ENCODE assay signal across 20 cellular contexts in genomic region chr2:182758379-182758778, GRCh38.
"Had no signal": no experiment of that assay in that cellular context is flagged by ENCODE, and none has a peak within 500 bp of the region (broad histone marks: within the 10 kb centered on the region; RNA-seq: fewer than 3 reads in every experiment).

No MANE protein-coding gene starts in this region.

- H3K4me3 ChIP-seq: coronary artery, gastrocnemius medialis, left lung, prostate gland, right atrium auricular region, sigmoid colon, stomach, thyroid gland had no signal

- H3K27ac Mint-ChIP-seq: naive thymus-derived CD4-positive, alpha-beta T cell; nephron; stimulated activated effector memory CD8-positive, alpha-beta T cell treated with anti-CD3 and anti-CD28 coated beads, Interleukin-12 subunit alpha, Interleukin-12 subunit beta, amount 100 ng/mL, for 72 hours had no signal

- H3K27me3 Mint-ChIP-seq: naive thymus-derived CD4-positive, alpha-beta T cell had no signal

- H3K4me1 Mint-ChIP-seq: nephron had no signal

- ATAC-seq: gastrocnemius medialis; left cardiac atrium; left lung; naive thymus-derived CD4-positive, alpha-beta T cell; stimulated activated effector memory CD8-positive, alpha-beta T cell treated with anti-CD3 and anti-CD28 coated beads, Interleukin-12 subunit alpha, Interleukin-12 subunit beta, amount 100 ng/mL, for 72 hours had no signal

- H3K4me1 ChIP-seq: left lung, prostate gland, thyroid gland had no signal

- H3K36me3 ChIP-seq: prostate gland had no signal

- H3K4me3 Mint-ChIP-seq: naive thymus-derived CD4-positive, alpha-beta T cell; nephron; stimulated activated effector memory CD8-positive, alpha-beta T cell treated with anti-CD3 and anti-CD28 coated beads, Interleukin-12 subunit alpha, Interleukin-12 subunit beta, amount 100 ng/mL, for 72 hours had no signal

- H3K27ac ChIP-seq: coronary artery, gastrocnemius medialis, left lung, prostate gland, right atrium auricular region, sigmoid colon, stomach, thyroid gland had no signal

- H3K9me3 Mint-ChIP-seq: naive thymus-derived CD4-positive, alpha-beta T cell; nephron; stimulated activated effector memory CD8-positive, alpha-beta T cell treated with anti-CD3 and anti-CD28 coated beads, Interleukin-12 subunit alpha, Interleukin-12 subunit beta, amount 100 ng/mL, for 72 hours had no signal

- DNase-seq: gastrocnemius medialis; head of caudate nucleus; left cardiac atrium; left lung; mesendoderm; midbrain; naive thymus-derived CD4-positive, alpha-beta T cell; nucleus accumbens; sigmoid colon; stimulated activated CD4-positive, alpha-beta T cell treated with anti-CD3 and anti-CD28 coated beads, Interleukin-2, amount 100 ng/mL, for 24 hours; stimulated activated CD4-positive, alpha-beta T cell treated with anti-CD3 and anti-CD28 coated beads, Interleukin-4, amount 100 ng/mL, for 24 hours; stimulated activated naive CD4-positive, alpha-beta T cell treated with Interleukin-2 at 50 U/mL for 16 hours; stomach; thyroid gland; trophoblast cell had no signal

- H3K27me3 ChIP-seq: gastrocnemius medialis, left lung, right atrium auricular region, sigmoid colon, stomach, thyroid gland had no signal

- H3K9me3 ChIP-seq: gastrocnemius medialis, left lung, prostate gland, right atrium auricular region, sigmoid colon, stomach, thyroid gland had no signal
